9 cellular contexts compared by ENCODE assay signal in genomic region chr14:68282479-68283377, GRCh38.
DNase-seq lines count a peak whose midpoint lies in the region; ATAC-seq and TF ChIP-seq lines count a peak whose summit lies in the region.
"Had no signal": no experiment of that assay in that cellular context is flagged by ENCODE, and none has a peak within 500 bp of the region (broad histone marks: within the 10 kb centered on the region; RNA-seq: fewer than 3 reads in every experiment).

No MANE protein-coding gene starts in this region.

- DNase-seq in right cardiac atrium (no peak), heart left ventricle (no peak), upper lobe of right lung (no peak), WTC11 (ENCODE audit: low spot score) (no peak)

- peak overlapping the region; percentile 48 for H3K4me3 Mint-ChIP-seq in activated naive CD8-positive, alpha-beta T cell
- no peak overlapping the region for H3K4me3 Mint-ChIP-seq in WTC11

- H3K27me3 Mint-ChIP-seq in activated naive CD8-positive, alpha-beta T cell, result no peaks in the 10 kb centered on the region
- no peaks in the 10 kb centered on the region for H3K27me3 Mint-ChIP-seq in WTC11 (ENCODE audit: low read depth)

- H3K4me3 ChIP-seq in right cardiac atrium (ENCODE audit: low read length), result no peak overlapping the region
- no peak overlapping the region for H3K4me3 ChIP-seq in heart left ventricle
- no peak overlapping the region for H3K4me3 ChIP-seq in upper lobe of right lung

- peaks cover 9% of the 10 kb centered on the region for H3K4me1 ChIP-seq in right cardiac atrium (ENCODE audit: control insufficient read depth, insufficient read depth, low read length)
- H3K4me1 ChIP-seq in heart left ventricle, result peaks cover 0 to 65% (median 9%) of the 10 kb centered on the region in 12 donors
- peaks cover 43% of the 10 kb centered on the region for H3K4me1 ChIP-seq in upper lobe of right lung

- H3K27ac Mint-ChIP-seq in activated naive CD8-positive, alpha-beta T cell, result peak overlapping the region; percentile 82
- no peak overlapping the region for H3K27ac Mint-ChIP-seq in WTC11

- WGBS in right cardiac atrium, result 71% methylated on average over 6 of the region's 6 CpGs
- 76 to 87% (median 85%) methylated on average over 6 of the region's 6 CpGs for WGBS in heart left ventricle, 4 donors

- H3K27me3 ChIP-seq in right cardiac atrium (ENCODE audit: control insufficient read depth, insufficient read depth) (no peaks in the 10 kb centered on the region), heart left ventricle (no peaks in the 10 kb centered on the region), upper lobe of right lung (no peaks in the 10 kb centered on the region)

- TF ChIP-seq POLR2A in heart left ventricle (IDR thresholded peaks at IDR 0.05), result no peak

- H3K36me3 ChIP-seq in heart left ventricle, result no peaks in the 10 kb centered on the region
- no peaks in the 10 kb centered on the region for H3K36me3 ChIP-seq in upper lobe of right lung

- ATAC-seq in right cardiac atrium, result no peak
- ATAC-seq in heart left ventricle, result no peak
- ATAC-seq in HG03521 (IDR thresholded peaks at IDR 0.05; ENCODE audit: unreplicated experiment), result peak; percentile 16
- no peak for ATAC-seq in upper lobe of right lung
- ATAC-seq in HG03565 (IDR thresholded peaks at IDR 0.05; ENCODE audit: unreplicated experiment), result no peak
- ATAC-seq in GM19324 (IDR thresholded peaks at IDR 0.05; ENCODE audit: low FRiP score, unreplicated experiment), result no peak
- no peak for ATAC-seq in WTC11

- CTCF ChIA-PET in WTC11 (lab: Charles Lee), result interaction anchor here (1.1 to 1.6 kb wide), 2 partner anchors 11 to 81 kb away, joined by 3 to 7 read pairs; no protein-coding TSS in a partner anchor

- no peaks in the 10 kb centered on the region for H3K9me3 Mint-ChIP-seq in activated naive CD8-positive, alpha-beta T cell (ENCODE audit: low read depth)
- no peaks in the 10 kb centered on the region for H3K9me3 Mint-ChIP-seq in WTC11

- H3K36me3 Mint-ChIP-seq in activated naive CD8-positive, alpha-beta T cell, result peaks cover 4% of the 10 kb centered on the region
- no peaks in the 10 kb centered on the region for H3K36me3 Mint-ChIP-seq in WTC11

- peak overlapping the region; percentile 18 for H3K27ac ChIP-seq in right cardiac atrium (ENCODE audit: low read length)
- peak overlapping the region in 5 of 12 donors; percentile 19 to 82 (median 60) for H3K27ac ChIP-seq in heart left ventricle
- H3K27ac ChIP-seq in upper lobe of right lung, result peak overlapping the region; percentile 56
- H3K27ac ChIP-seq: C4-2B had no signal

- H3K9me3 ChIP-seq in right cardiac atrium (ENCODE audit: control insufficient read depth, low read length), result no peaks in the 10 kb centered on the region
- no peaks in the 10 kb centered on the region for H3K9me3 ChIP-seq in heart left ventricle
- H3K9me3 ChIP-seq in upper lobe of right lung, result no peaks in the 10 kb centered on the region

- POLR2A ChIA-PET in WTC11 (lab: Charles Lee), result interaction anchor here (0.6 kb wide), 1 partner anchor 587 kb away, joined by 4 read pairs; no protein-coding TSS in a partner anchor

- H3K4me1 Mint-ChIP-seq in activated naive CD8-positive, alpha-beta T cell (ENCODE audit: low read depth), result peaks cover 85% of the 10 kb centered on the region
- peaks cover 24% of the 10 kb centered on the region for H3K4me1 Mint-ChIP-seq in WTC11

- TF ChIP-seq CTCF in heart left ventricle (IDR thresholded peaks at IDR 0.05) (no peak), upper lobe of right lung (IDR thresholded peaks at IDR 0.05) (no peak), WTC11 (IDR thresholded peaks at IDR 0.05) (no peak)

- intact Hi-C loops in right cardiac atrium (cut with DNase I) (no loop called here), heart left ventricle (cut with DNase I) (loop anchor here in 1 of 10 donors (10.0 kb wide), 1 partner anchor 92 kb away; no protein-coding TSS in a partner anchor), upper lobe of right lung (cut with DNase I) (no loop called here)

TF ChIP-seq in WTC11, 78 proteins besides CTCF, POLR2A, EP300 and RAD21:
- no peak for TF ChIP-seq TEAD4 (CRISPR knock-in tag; IDR thresholded peaks at IDR 0.05)
